1 cellular context compared by ENCODE assay signal in genomic region chr2:191677646-191678436, GRCh38.
TF ChIP-seq lines count a peak whose summit lies in the region.

NABP1 (plus strand) TSS chr2:191678136; CDS start chr2:191678615, 479 bp downstream.

TF ChIP-seq in K562, 482 proteins besides CTCF, POLR2A, EP300 and RAD21 (continued from another document and continues in another):
- no peak for TF ChIP-seq JUNB (CRISPR knock-in tag; conservative IDR thresholded peaks at IDR 0.05)
- no peak for TF ChIP-seq ZNF140 (CRISPR knock-in tag; IDR thresholded peaks at IDR 0.05)
- no peak for TF ChIP-seq ZNF408 (CRISPR knock-in tag; IDR thresholded peaks at IDR 0.05; ENCODE audit: low read depth)
- peak; percentile 92 for TF ChIP-seq ZBTB7A (IDR thresholded peaks at IDR 0.05; ENCODE audit: borderline replicate concordance, control insufficient read depth, low read depth, low read length)
- no peak for TF ChIP-seq ZNF217 (CRISPR knock-in tag; IDR thresholded peaks at IDR 0.05)
- TF ChIP-seq ZC3H11A (IDR thresholded peaks at IDR 0.05; ENCODE audit: low read depth, low read length), result no peak
- TF ChIP-seq MEF2D (tag; conservative IDR thresholded peaks at IDR 0.05; ENCODE audit: low read depth), result no peak
- TF ChIP-seq ZNF639 (CRISPR knock-in tag; conservative IDR thresholded peaks at IDR 0.05 in 1 of 2, IDR thresholded peaks at IDR 0.05 in 1 of 2), result no peak
- TF ChIP-seq ZNF449 (CRISPR knock-in tag; IDR thresholded peaks at IDR 0.05), result no peak
- TF ChIP-seq POLR3G (IDR thresholded peaks at IDR 0.05; ENCODE audit: extremely low read depth, insufficient read length, insufficient replicate concordance), result no peak
- no peak for TF ChIP-seq SNRNP70 (optimal IDR thresholded peaks at IDR 0.05; ENCODE audit: low read depth, low read length)
- no peak for TF ChIP-seq ZNF3 (CRISPR knock-in tag; IDR thresholded peaks at IDR 0.05)
- peak in 1 of 3 experiments; percentile 60 for TF ChIP-seq YY1 (IDR thresholded peaks at IDR 0.05; ENCODE audit: borderline replicate concordance in 1 of 3, control insufficient read depth in 1 of 3, extremely low read depth in 1 of 3, insufficient read depth in 3 of 3, insufficient read length in 1 of 3, insufficient replicate concordance in 2 of 3, low read depth in 1 of 3, low read length in 2 of 3)
- TF ChIP-seq HDAC8 (tag; IDR thresholded peaks at IDR 0.05), result no peak
- no peak for TF ChIP-seq ZNF174 (CRISPR knock-in tag; IDR thresholded peaks at IDR 0.05)
- no peak for TF ChIP-seq ZNF280A (IDR thresholded peaks at IDR 0.05; ENCODE audit: low read depth, partially characterized antibody)
- no peak for TF ChIP-seq ZNF785 (CRISPR knock-in tag; IDR thresholded peaks at IDR 0.05)
- no peak for TF ChIP-seq IRF2 (CRISPR knock-in tag; IDR thresholded peaks at IDR 0.05)
- TF ChIP-seq MCM3 (IDR thresholded peaks at IDR 0.05), result no peak
- TF ChIP-seq PYGO2 (tag; IDR thresholded peaks at IDR 0.05), result no peak
- no peak for TF ChIP-seq GATAD2B (IDR thresholded peaks at IDR 0.05; ENCODE audit: borderline replicate concordance)
- TF ChIP-seq POLR2H (tag; IDR thresholded peaks at IDR 0.05; ENCODE audit: low read depth), result peak; percentile 98
- peak; percentile 77 for TF ChIP-seq E2F1 (CRISPR knock-in tag; IDR thresholded peaks at IDR 0.05)
- TF ChIP-seq EGR1 (conservative IDR thresholded peaks at IDR 0.05), result peak; percentile 73
- TF ChIP-seq ZNF436 (CRISPR knock-in tag; IDR thresholded peaks at IDR 0.05), result no peak
- no peak for TF ChIP-seq HIVEP1 (CRISPR knock-in tag; IDR thresholded peaks at IDR 0.05)
- peak; percentile 74; the same call in 1 of the 2 replicates for TF ChIP-seq ZNF384 (IDR thresholded peaks at IDR 0.05; ENCODE audit: low read depth, low read length)
- TF ChIP-seq GATA2 (CRISPR knock-in tag; IDR thresholded peaks at IDR 0.05), result no peak
- no peak for TF ChIP-seq PRDM10 (IDR thresholded peaks at IDR 0.05; ENCODE audit: partially characterized antibody)
- TF ChIP-seq ZBED1 (IDR thresholded peaks at IDR 0.05), result no peak; the same call in 1 of the 2 replicates
- TF ChIP-seq KLF16 (IDR thresholded peaks at IDR 0.05), result no peak
- no peak for TF ChIP-seq SMARCC2 (IDR thresholded peaks at IDR 0.05; ENCODE audit: low read depth)
- TF ChIP-seq ZNF347 (CRISPR knock-in tag; IDR thresholded peaks at IDR 0.05; ENCODE audit: low read depth), result no peak
- TF ChIP-seq ZBTB40 (IDR thresholded peaks at IDR 0.05), result 0 out of 2 replicates have a peak, but pooled peaks have one; percentile 13
- TF ChIP-seq ZBTB40 (CRISPR knock-in tag; IDR thresholded peaks at IDR 0.05), result no peak
- 0 out of 4 replicates have a peak, but pooled peaks of 1 of the 2 experiments have one; percentile 21 for TF ChIP-seq SIN3A (IDR thresholded peaks at IDR 0.05; ENCODE audit: borderline replicate concordance in 2 of 2, control insufficient read depth in 1 of 2, low read depth in 2 of 2, low read length in 2 of 2)
- TF ChIP-seq USF1 (CRISPR knock-in tag; IDR thresholded peaks at IDR 0.05), result peak; percentile 63; the same call in 1 of the 2 replicates
- TF ChIP-seq MAX (CRISPR knock-in tag; IDR thresholded peaks at IDR 0.05), result peak; percentile 76
- no peak for TF ChIP-seq MAFK (IDR thresholded peaks at IDR 0.05; ENCODE audit: low read length)
